In genomic region chr5:134874831-134875655, GRCh38 we compare ENCODE assay signal across 8 cellular contexts. TPM values are rescaled to one million over a fixed set of nuclear protein-coding genes. Genes with fewer than 3 reads are reported as not detected.
DNase-seq lines count a peak whose midpoint lies in the region; ATAC-seq and TF ChIP-seq lines count a peak whose summit lies in the region.

No MANE protein-coding gene starts in this region.

- H3K36me3 Mint-ChIP-seq in HFFc6 (ENCODE audit: low read depth) (peaks cover 14% of the 10 kb centered on the region), endothelial cell (ENCODE audit: low read depth, unreplicated experiment) (peaks cover 3% of the 10 kb centered on the region)
- peaks cover 4% of the 10 kb centered on the region for H3K36me3 Mint-ChIP-seq in activated CD8-positive, alpha-beta T cell treated with anti-CD3 and anti-CD28 coated beads for 36 hours (ENCODE audit: low read depth)

- H3K79me1 ChIP-seq in mesenchymal stem cell (replicated peaks; ENCODE audit: low read length, poor library complexity, severe bottlenecking), result peaks cover 26% of the 10 kb centered on the region

- H3K27me3 ChIP-seq in mesenchymal stem cell (ENCODE audit: control insufficient read depth in 1 of 2, insufficient read depth in 1 of 2, low read length in 2 of 2), result no peaks in the 10 kb centered on the region

- H2BK12ac ChIP-seq in mesenchymal stem cell (ENCODE audit: low read length in 2 of 2), result no peak overlapping the region

- peak overlapping the region; percentile 94 for H2BK15ac ChIP-seq in mesenchymal stem cell (ENCODE audit: low read depth, poor library complexity, severe bottlenecking)

- peak overlapping the region; percentile 68 for H3K4me2 ChIP-seq in mesenchymal stem cell (ENCODE audit: low read length, poor library complexity, severe bottlenecking)

- CTCF ChIA-PET in activated CD8-positive, alpha-beta T cell treated with anti-CD3 and anti-CD28 coated beads for 36 hours (lab: Charles Lee), result interaction anchor here (1.1 kb wide), 1 partner anchor 30 kb away, joined by 4 read pairs; the partner anchor contains the start of gene C5orf24

- H3K4me3 ChIP-seq in mesenchymal stem cell (ENCODE audit: insufficient read depth in 1 of 2, low read depth in 1 of 2, low read length in 2 of 2), result peak overlapping the region; percentile 90 to 94

- H3K9ac ChIP-seq in mesenchymal stem cell (ENCODE audit: low read length), result peak overlapping the region; percentile 91

- H3K9me3 ChIP-seq in mesenchymal stem cell (ENCODE audit: control insufficient read depth, low read length), result no peaks in the 10 kb centered on the region

- H2BK120ac ChIP-seq in mesenchymal stem cell (ENCODE audit: low read depth, low read length), result no peak overlapping the region

- ATAC-seq in activated CD8-positive, alpha-beta T cell treated with anti-CD3 and anti-CD28 coated beads for 36 hours, result peak; percentile 57

- DNase-seq in GM04503 (ENCODE audit: low read depth) (peak; percentile 66), HFFc6 (peak; percentile 80), NCI-H2196 (lab: John Stamatoyannopoulos, UW; ENCODE audit: unreplicated experiment) (peak; percentile 38), endothelial cell (ENCODE audit: low spot score) (peak; percentile 12), mesenchymal stem cell (peak; percentile 89), SKM-1 (lab: John Stamatoyannopoulos, UW; ENCODE audit: unreplicated experiment) (no peak)
- peak; percentile 56 for DNase-seq in activated CD8-positive, alpha-beta T cell treated with anti-CD3 and anti-CD28 coated beads for 36 hours
- DNase-seq in stimulated activated CD4-positive, alpha-beta T cell treated with anti-CD3 and anti-CD28 coated beads, TNF-alpha, amount 100 ng/mL, for 48 hours (ENCODE audit: low read depth in 3 of 3), result peak; percentile 4 to 28 (median 12)

- H2AFZ ChIP-seq in mesenchymal stem cell (ENCODE audit: low read depth, low read length), result peak overlapping the region; percentile 88

- POLR2A ChIA-PET in activated CD8-positive, alpha-beta T cell treated with anti-CD3 and anti-CD28 coated beads for 36 hours (lab: Charles Lee), result interaction anchor here (0.7 to 3.3 kb wide), 7 partner anchors 11 to 42 kb away, joined by 3 to 19 read pairs (median 7); partner anchors contain the start of genes C5orf24 and PCBD2

- peaks cover 0 to 9% of the 10 kb centered on the region in 2 experiments for H3K36me3 ChIP-seq in mesenchymal stem cell (ENCODE audit: control insufficient read depth in 1 of 2, insufficient read depth in 2 of 2, low read depth in 1 of 2, low read length in 2 of 2)

- H3K4ac ChIP-seq in mesenchymal stem cell (ENCODE audit: low read depth in 1 of 2, low read length in 2 of 2), result peak overlapping the region; percentile 30 to 93

- H3K14ac ChIP-seq in mesenchymal stem cell (ENCODE audit: low read length in 2 of 2), result peak overlapping the region in 1 of 2 experiments; percentile 90

- TF ChIP-seq CTCF in HFFc6 (IDR thresholded peaks at IDR 0.05) (0 out of 2 replicates have a peak, but pooled peaks have one; percentile 1), endothelial cell (IDR thresholded peaks at IDR 0.05; ENCODE audit: unreplicated experiment) (no peak)
- TF ChIP-seq CTCF in activated CD8-positive, alpha-beta T cell treated with anti-CD3 and anti-CD28 coated beads for 36 hours (IDR thresholded peaks at IDR 0.05), result no peak

- H3K27ac ChIP-seq in mesenchymal stem cell (ENCODE audit: low read length, poor library complexity, severe bottlenecking), result peak overlapping the region; percentile 73

- H2BK5ac ChIP-seq in mesenchymal stem cell (ENCODE audit: low read depth, low read length, poor library complexity, severe bottlenecking), result peak overlapping the region; percentile 68

- no peaks in the 10 kb centered on the region for H3K9me3 Mint-ChIP-seq in HFFc6
- no peaks in the 10 kb centered on the region for H3K9me3 Mint-ChIP-seq in activated CD8-positive, alpha-beta T cell treated with anti-CD3 and anti-CD28 coated beads for 36 hours
- H3K9me3 Mint-ChIP-seq in endothelial cell (ENCODE audit: unreplicated experiment), result no peaks in the 10 kb centered on the region

- H3K27me3 Mint-ChIP-seq in HFFc6 (ENCODE audit: insufficient read depth), result no peaks in the 10 kb centered on the region; the same call in 1 of the 2 replicates
- no peaks in the 10 kb centered on the region for H3K27me3 Mint-ChIP-seq in activated CD8-positive, alpha-beta T cell treated with anti-CD3 and anti-CD28 coated beads for 36 hours
- peaks cover 2% of the 10 kb centered on the region for H3K27me3 Mint-ChIP-seq in endothelial cell (ENCODE audit: unreplicated experiment)

- intact Hi-C loops in activated CD8-positive, alpha-beta T cell treated with anti-CD3 and anti-CD28 coated beads for 36 hours (cut with micrococcal nuclease), result no loop called here

- peak overlapping the region; percentile 93 for H3K4me3 Mint-ChIP-seq in HFFc6
- H3K4me3 Mint-ChIP-seq in activated CD8-positive, alpha-beta T cell treated with anti-CD3 and anti-CD28 coated beads for 36 hours, result peak overlapping the region; percentile 85
- H3K4me3 Mint-ChIP-seq in endothelial cell (ENCODE audit: unreplicated experiment), result peak overlapping the region; percentile 93

- H3K23ac ChIP-seq in mesenchymal stem cell (ENCODE audit: low read length in 2 of 2), result peak overlapping the region in 1 of 2 experiments; percentile 83

- H3K27ac Mint-ChIP-seq in HFFc6, result peak overlapping the region; percentile 99
- peak overlapping the region; percentile 94 for H3K27ac Mint-ChIP-seq in activated CD8-positive, alpha-beta T cell treated with anti-CD3 and anti-CD28 coated beads for 36 hours
- no peak overlapping the region for H3K27ac Mint-ChIP-seq in endothelial cell (ENCODE audit: unreplicated experiment)

- no peak overlapping the region for H4K91ac ChIP-seq in mesenchymal stem cell (ENCODE audit: low read length)

- peaks cover 6% of the 10 kb centered on the region for H3K4me1 ChIP-seq in mesenchymal stem cell (ENCODE audit: control insufficient read depth, insufficient read depth, low read depth, low read length)

- H3K4me1 Mint-ChIP-seq in HFFc6 (ENCODE audit: low read depth) (peaks cover 30% of the 10 kb centered on the region), endothelial cell (ENCODE audit: unreplicated experiment) (peaks cover 14% of the 10 kb centered on the region)
- peaks cover 33% of the 10 kb centered on the region for H3K4me1 Mint-ChIP-seq in activated CD8-positive, alpha-beta T cell treated with anti-CD3 and anti-CD28 coated beads for 36 hours (ENCODE audit: low read depth)

- H2AK5ac ChIP-seq in mesenchymal stem cell (ENCODE audit: low read length, severe bottlenecking), result no peak overlapping the region

- H3K18ac ChIP-seq in mesenchymal stem cell (ENCODE audit: low read depth in 1 of 2, low read length in 2 of 2), result peak overlapping the region; percentile 91 to 100

- 5% methylated on average over 18 of the region's 20 CpGs for WGBS in mesenchymal stem cell

- peak overlapping the region; percentile 99 for H4K8ac ChIP-seq in mesenchymal stem cell (ENCODE audit: low read length)

RNA-seq across cellular contexts. Expression of gene TXNDC15, which starts 0.9 kb away (rescaled TPM):
- total RNA-seq in HFFc6 (2021; fragmentation: NEBNext Ultra II Directional; extraction: Animal tissue kit (Norgen Biotek cat#: 25700)), result 100 to 1,000 TPM; 106 to 127 (median 125) TPM
- 10 to 100 TPM; 17.1 to 26.7 TPM for total RNA-seq in activated CD8-positive, alpha-beta T cell treated with anti-CD3 and anti-CD28 coated beads for 36 hours
- total RNA-seq in endothelial cell (ENCODE audit: unreplicated experiment), result 40.5 TPM
- 125 TPM for polyA plus RNA-seq in mesenchymal stem cell (2013, experiment 1 of 2)
- 134 TPM for polyA plus RNA-seq in mesenchymal stem cell (2013, experiment 2 of 2)

RNA-seq across cellular contexts. Expression of gene C5orf24, which starts 29.3 kb away (rescaled TPM):
- 10 to 100 TPM; 48.8 to 61.5 (median 57.6) TPM for total RNA-seq in HFFc6 (2021; fragmentation: NEBNext Ultra II Directional; extraction: Animal tissue kit (Norgen Biotek cat#: 25700))
- 10 to 100 TPM; 24.4 to 25.3 TPM for total RNA-seq in activated CD8-positive, alpha-beta T cell treated with anti-CD3 and anti-CD28 coated beads for 36 hours
- total RNA-seq in endothelial cell (ENCODE audit: unreplicated experiment), result 43.5 TPM
- polyA plus RNA-seq in mesenchymal stem cell (2013, experiment 1 of 2), result 54.6 TPM
- 55.4 TPM for polyA plus RNA-seq in mesenchymal stem cell (2013, experiment 2 of 2)

RNA-seq across cellular contexts. Expression of gene PCBD2, which starts 29.9 kb away (rescaled TPM):
- 10 to 100 TPM in 3 of 6 experiments, 1 to 10 TPM in 3; 8.6 to 11.4 (median 10.0) TPM for total RNA-seq in HFFc6 (2021; fragmentation: NEBNext Ultra II Directional; extraction: Animal tissue kit (Norgen Biotek cat#: 25700))
- 1 to 10 TPM; 8.1 to 8.8 TPM for total RNA-seq in activated CD8-positive, alpha-beta T cell treated with anti-CD3 and anti-CD28 coated beads for 36 hours
- 7.7 TPM for total RNA-seq in endothelial cell (ENCODE audit: unreplicated experiment)
- 4.8 TPM for polyA plus RNA-seq in mesenchymal stem cell (2013, experiment 1 of 2)
- polyA plus RNA-seq in mesenchymal stem cell (2013, experiment 2 of 2), result 4.6 TPM
